In the genomic region with DNA sequence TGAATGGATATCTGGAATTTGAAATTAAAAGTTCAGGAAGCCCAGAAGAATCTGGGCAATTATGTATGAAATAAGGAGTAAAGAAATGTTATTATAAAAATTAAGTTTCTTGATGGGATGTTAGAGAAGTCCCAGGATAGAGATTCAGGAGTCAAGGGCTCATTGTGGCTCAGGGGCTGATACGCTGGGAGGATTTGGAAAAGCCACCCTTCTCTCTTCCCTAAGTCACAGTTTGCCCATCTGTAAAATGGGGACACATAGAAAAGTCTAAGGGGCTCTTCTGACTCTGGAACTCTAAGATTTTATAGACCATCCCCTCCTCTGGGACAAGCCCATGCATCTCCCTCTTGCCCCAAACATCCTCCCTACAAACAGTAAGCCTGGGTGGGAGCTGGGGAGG, we compare ENCODE assay signal across 1 cellular context.
TF ChIP-seq lines count a peak whose summit lies in the region.

No MANE protein-coding gene starts in this region.

TF ChIP-seq in K562, 482 proteins besides CTCF, POLR2A, EP300 and RAD21:
- TF ChIP-seq RBM25 (IDR thresholded peaks at IDR 0.05; ENCODE audit: low read depth, low read length, severe bottlenecking) = peak; percentile 93
- TF ChIP-seq, protein P1, sequence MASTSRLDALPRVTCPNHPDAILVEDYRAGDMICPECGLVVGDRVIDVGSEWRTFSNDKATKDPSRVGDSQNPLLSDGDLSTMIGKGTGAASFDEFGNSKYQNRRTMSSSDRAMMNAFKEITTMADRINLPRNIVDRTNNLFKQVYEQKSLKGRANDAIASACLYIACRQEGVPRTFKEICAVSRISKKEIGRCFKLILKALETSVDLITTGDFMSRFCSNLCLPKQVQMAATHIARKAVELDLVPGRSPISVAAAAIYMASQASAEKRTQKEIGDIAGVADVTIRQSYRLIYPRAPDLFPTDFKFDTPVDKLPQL (IDR thresholded peaks at IDR 0.05; ENCODE audit: extremely low read depth, insufficient read length) = no peak
- TF ChIP-seq BCOR (IDR thresholded peaks at IDR 0.05) = 0 out of 2 replicates have a peak, but pooled peaks have one; percentile 41
- no peak for TF ChIP-seq ZNF639 (CRISPR knock-in tag; conservative IDR thresholded peaks at IDR 0.05 in 1 of 2, IDR thresholded peaks at IDR 0.05 in 1 of 2)
